ENCODE assay signal across 12 cellular contexts in genomic region chr10:20100157-20100556, GRCh38.
DNase-seq lines count a peak whose midpoint lies in the region; ATAC-seq, FAIRE-seq and TF ChIP-seq lines count a peak whose summit lies in the region.
"Had no signal": no experiment of that assay in that cellular context is flagged by ENCODE, and none has a peak within 500 bp of the region (broad histone marks: within the 10 kb centered on the region; RNA-seq: fewer than 3 reads in every experiment).

No MANE protein-coding gene starts in this region.

- ATAC-seq in Right ventricle myocardium inferior (peak; percentile 37), foreskin keratinocyte (peak; percentile 77), HG02759 (IDR thresholded peaks at IDR 0.05; ENCODE audit: unreplicated experiment) (no peak), GM18861 (IDR thresholded peaks at IDR 0.05; ENCODE audit: unreplicated experiment) (no peak)

- H3K9me3 Mint-ChIP-seq in activated CD4-positive, alpha-beta memory T cell treated with anti-CD3 and anti-CD28 coated beads for 36 hours: peaks cover 10% of the 10 kb centered on the region

- H3K4me3 ChIP-seq in muscle layer of colon (ENCODE audit: low read depth in 1 of 2, low read length in 2 of 2): no peak overlapping the region
- H3K4me3 ChIP-seq: SJCRH30 had no signal

- H3K36me3 Mint-ChIP-seq in activated CD4-positive, alpha-beta memory T cell treated with anti-CD3 and anti-CD28 coated beads for 36 hours: no peaks in the 10 kb centered on the region
- H3K36me3 Mint-ChIP-seq: activated naive CD8-positive, alpha-beta T cell treated with anti-CD3 and anti-CD28 coated beads, Interleukin-2, amount 10 ng/mL, durations not matched to agents 7 days and 5 days had no signal

- H3K4me1 Mint-ChIP-seq in activated CD4-positive, alpha-beta memory T cell treated with anti-CD3 and anti-CD28 coated beads for 36 hours (ENCODE audit: low read depth): no peaks in the 10 kb centered on the region
- H3K4me1 Mint-ChIP-seq: activated naive CD8-positive, alpha-beta T cell treated with anti-CD3 and anti-CD28 coated beads, Interleukin-2, amount 10 ng/mL, durations not matched to agents 7 days and 5 days had no signal

- CTCF ChIA-PET in activated CD4-positive, alpha-beta memory T cell treated with anti-CD3 and anti-CD28 coated beads for 36 hours (lab: Charles Lee): no interaction called here

- POLR2A ChIA-PET in activated CD4-positive, alpha-beta memory T cell treated with anti-CD3 and anti-CD28 coated beads for 36 hours (lab: Charles Lee): no interaction called here

- intact Hi-C loops in Right ventricle myocardium inferior (cut with DNase I): no loop called here
- intact Hi-C loops in cardiac septum (cut with DNase I): no loop called here
- intact Hi-C loops in activated CD4-positive, alpha-beta memory T cell treated with anti-CD3 and anti-CD28 coated beads for 36 hours (cut with micrococcal nuclease): no loop called here

- no peaks in the 10 kb centered on the region for H3K9me3 ChIP-seq in muscle layer of colon (ENCODE audit: low read length)
- H3K9me3 ChIP-seq: SJCRH30 had no signal

- H3K27me3 Mint-ChIP-seq in activated CD4-positive, alpha-beta memory T cell treated with anti-CD3 and anti-CD28 coated beads for 36 hours: no peaks in the 10 kb centered on the region
- H3K27me3 Mint-ChIP-seq: activated naive CD8-positive, alpha-beta T cell treated with anti-CD3 and anti-CD28 coated beads, Interleukin-2, amount 10 ng/mL, durations not matched to agents 7 days and 5 days had no signal

- FAIRE-seq in HTR-8/SVneo (lab: Jason Lieb, UNC): no peak
- FAIRE-seq: A204.1 had no signal

- no peaks in the 10 kb centered on the region for H3K4me1 ChIP-seq in foreskin keratinocyte
- peaks cover 4% of the 10 kb centered on the region for H3K4me1 ChIP-seq in muscle layer of colon (ENCODE audit: insufficient read depth, low read length)
- H3K4me1 ChIP-seq: SJCRH30 had no signal

- no peak for DNase-seq in Right ventricle myocardium inferior (ENCODE audit: missing footprints)
- DNase-seq in cardiac septum (ENCODE audit: low spot score): no peak
- DNase-seq in foreskin keratinocyte: peak; percentile 17 to 48
- no peak for DNase-seq in activated CD4-positive, alpha-beta memory T cell treated with anti-CD3 and anti-CD28 coated beads for 36 hours
- DNase-seq in HTR-8/SVneo (ENCODE audit: insufficient read length, low spot score): no peak
- DNase-seq: activated naive CD8-positive, alpha-beta T cell treated with anti-CD3 and anti-CD28 coated beads, Interleukin-2, amount 10 ng/mL, durations not matched to agents 7 days and 5 days; NCI-H2029; SJCRH30 had no signal

- TF ChIP-seq CTCF in foreskin keratinocyte (conservative IDR thresholded peaks at IDR 0.05): no peak

- H3K27ac Mint-ChIP-seq in activated CD4-positive, alpha-beta memory T cell treated with anti-CD3 and anti-CD28 coated beads for 36 hours: no peak overlapping the region
- H3K27ac Mint-ChIP-seq: activated naive CD8-positive, alpha-beta T cell treated with anti-CD3 and anti-CD28 coated beads, Interleukin-2, amount 10 ng/mL, durations not matched to agents 7 days and 5 days had no signal

- H3K27me3 ChIP-seq in foreskin keratinocyte (no peaks in the 10 kb centered on the region), muscle layer of colon (ENCODE audit: control insufficient read depth in 1 of 2, insufficient read depth in 2 of 2, low read length in 2 of 2) (no peaks in the 10 kb centered on the region)
- H3K27me3 ChIP-seq: SJCRH30 had no signal

- H3K36me3 ChIP-seq in muscle layer of colon (ENCODE audit: insufficient read depth, low read length): no peaks in the 10 kb centered on the region
- H3K36me3 ChIP-seq: SJCRH30 had no signal

- H3K9ac ChIP-seq in muscle layer of colon (ENCODE audit: low read length): no peak overlapping the region

- no peak overlapping the region for H3K27ac ChIP-seq in foreskin keratinocyte
- H3K27ac ChIP-seq in muscle layer of colon (ENCODE audit: low read depth, low read length): peak overlapping the region; percentile 66
- H3K27ac ChIP-seq: SJCRH30 had no signal

- H3K4me3 Mint-ChIP-seq in activated CD4-positive, alpha-beta memory T cell treated with anti-CD3 and anti-CD28 coated beads for 36 hours: no peak overlapping the region
- H3K4me3 Mint-ChIP-seq: activated naive CD8-positive, alpha-beta T cell treated with anti-CD3 and anti-CD28 coated beads, Interleukin-2, amount 10 ng/mL, durations not matched to agents 7 days and 5 days had no signal

Comparison
In these comparisons a context has a peak if more than half of its experiments do, and no peak if none do; other contexts are left out.
1. ATAC-seq: peak in Right ventricle myocardium inferior (single experiment) and foreskin keratinocyte (single experiment); none in HG02759 (single experiment) and GM18861 (single experiment).
2. DNase-seq: peak in foreskin keratinocyte (2 of 2); none in Right ventricle myocardium inferior (single experiment), cardiac septum (single experiment), activated CD4-positive, alpha-beta memory T cell treated with anti-CD3 and anti-CD28 coated beads for 36 hours (single experiment) and HTR-8/SVneo (single experiment).